ENCODE assay signal across 23 cellular contexts in genomic region chr3:40770046-40770445, GRCh38.
A peak's percentile ranks its signal among the peaks of the same experiment; 100 is the strongest.
DNase-seq lines count a peak whose midpoint lies in the region; ATAC-seq and TF ChIP-seq lines count a peak whose summit lies in the region.
"Had no signal": no experiment of that assay in that cellular context is flagged by ENCODE, and none has a peak within 500 bp of the region (broad histone marks: within the 10 kb centered on the region; RNA-seq: fewer than 3 reads in every experiment).

No MANE protein-coding gene starts in this region.

- peaks cover 3% of the 10 kb centered on the region for H3K27me3 Mint-ChIP-seq in activated naive CD4-positive, alpha-beta T cell treated with anti-CD3 and anti-CD28 coated beads for 36 hours (ENCODE audit: low read depth)
- H3K27me3 Mint-ChIP-seq in activated T-helper 17 cell treated with anti-CD3 and anti-CD28 coated beads, Interleukin-2, amount 50 U/mL, for 72 hours, result peaks cover 8% of the 10 kb centered on the region

- TF ChIP-seq CTCF in testis (IDR thresholded peaks at IDR 0.05), result no peak

- no peak overlapping the region for H3K4me3 Mint-ChIP-seq in activated naive CD4-positive, alpha-beta T cell treated with anti-CD3 and anti-CD28 coated beads for 36 hours
- no peak overlapping the region for H3K4me3 Mint-ChIP-seq in activated T-helper 17 cell treated with anti-CD3 and anti-CD28 coated beads, Interleukin-2, amount 50 U/mL, for 72 hours
- H3K4me3 Mint-ChIP-seq: effector memory CD8-positive, alpha-beta T cell; nephron progenitor cell had no signal

- no peak overlapping the region for H3K27ac Mint-ChIP-seq in activated naive CD4-positive, alpha-beta T cell treated with anti-CD3 and anti-CD28 coated beads for 36 hours
- H3K27ac Mint-ChIP-seq in activated T-helper 17 cell treated with anti-CD3 and anti-CD28 coated beads, Interleukin-2, amount 50 U/mL, for 72 hours, result no peak overlapping the region
- H3K27ac Mint-ChIP-seq: effector memory CD8-positive, alpha-beta T cell; nephron progenitor cell had no signal

- H3K9me3 ChIP-seq in testis, result no peaks in the 10 kb centered on the region
- H3K9me3 ChIP-seq in effector memory CD4-positive, alpha-beta T cell (ENCODE audit: control insufficient read depth, low read length), result no peaks in the 10 kb centered on the region
- H3K9me3 ChIP-seq: A549 had no signal

- WGBS in testis, 2 donors, result 85 to 86% methylated on average over 4 of the region's 4 CpGs

- H3K27ac ChIP-seq in testis, result no peak overlapping the region
- H3K27ac ChIP-seq in effector memory CD4-positive, alpha-beta T cell (ENCODE audit: insufficient read depth, low read length, poor library complexity, severe bottlenecking), result no peak overlapping the region
- H3K27ac ChIP-seq: A549 had no signal

- no peaks in the 10 kb centered on the region for H3K4me1 Mint-ChIP-seq in activated naive CD4-positive, alpha-beta T cell treated with anti-CD3 and anti-CD28 coated beads for 36 hours (ENCODE audit: low read depth)
- no peaks in the 10 kb centered on the region for H3K4me1 Mint-ChIP-seq in activated T-helper 17 cell treated with anti-CD3 and anti-CD28 coated beads, Interleukin-2, amount 50 U/mL, for 72 hours
- H3K4me1 Mint-ChIP-seq: nephron progenitor cell had no signal

- no peaks in the 10 kb centered on the region for H3K27me3 ChIP-seq in testis
- no peaks in the 10 kb centered on the region for H3K27me3 ChIP-seq in effector memory CD4-positive, alpha-beta T cell (replicated peaks; ENCODE audit: control insufficient read depth, insufficient read depth, low read length, poor library complexity, severe bottlenecking)

- peak; percentile 12 for DNase-seq in activated naive CD4-positive, alpha-beta T cell treated with anti-CD3 and anti-CD28 coated beads for 36 hours
- no peak for DNase-seq in activated naive CD4-positive, alpha-beta T cell treated with anti-CD3 and anti-CD28 coated beads, Interleukin-2, amount 50 U/mL, for 16 hours
- DNase-seq in left colon (peak; percentile 26 to 60), testis (peak; percentile 19), DMS153 treated with DMSO at 0.1 percent for 48 hours (lab: John Stamatoyannopoulos, UW; ENCODE audit: unreplicated experiment) (no peak)
- DNase-seq in effector memory CD4-positive, alpha-beta T cell, result no peak
- DNase-seq: activated CD4-positive, alpha-beta T cell treated with anti-CD3 and anti-CD28 coated beads, Interleukin-2, amount 50 U/mL, for 1 hour; activated CD8-positive, alpha-beta memory T cell treated with anti-CD3 and anti-CD28 coated beads, Interleukin-2, amount 50 U/mL, for 48 hours; activated effector memory CD4-positive, alpha-beta T cell treated with anti-CD3 and anti-CD28 coated beads, Interleukin-2, amount 50 U/mL, for 16 hours; amniotic stem cell; caudate nucleus; DMS53; effector memory CD8-positive, alpha-beta T cell; hippocampal formation; IMR-90; islet precursor cell; NCI-H2227 treated with DMSO at 0.1 percent for 48 hours; nephron progenitor cell; stimulated activated CD4-positive, alpha-beta T cell treated with anti-CD3 and anti-CD28 coated beads, Interleukin-4, amount 100 ng/mL, for 4 hours had no signal

- CTCF ChIA-PET in activated naive CD4-positive, alpha-beta T cell treated with anti-CD3 and anti-CD28 coated beads for 36 hours (lab: Charles Lee), result no interaction called here

- H3K4me1 ChIP-seq in testis, result no peaks in the 10 kb centered on the region
- H3K4me1 ChIP-seq in effector memory CD4-positive, alpha-beta T cell (ENCODE audit: control insufficient read depth, insufficient read depth, low read length, poor library complexity, severe bottlenecking), result no peaks in the 10 kb centered on the region
- H3K4me1 ChIP-seq: A549 had no signal

- no peaks in the 10 kb centered on the region for H3K36me3 ChIP-seq in testis (ENCODE audit: low read depth, missing control alignments)
- no peaks in the 10 kb centered on the region for H3K36me3 ChIP-seq in effector memory CD4-positive, alpha-beta T cell (ENCODE audit: control insufficient read depth, insufficient read depth, low read length)

- H3K36me3 Mint-ChIP-seq in activated naive CD4-positive, alpha-beta T cell treated with anti-CD3 and anti-CD28 coated beads for 36 hours (ENCODE audit: low read depth), result no peaks in the 10 kb centered on the region
- H3K36me3 Mint-ChIP-seq in activated T-helper 17 cell treated with anti-CD3 and anti-CD28 coated beads, Interleukin-2, amount 50 U/mL, for 72 hours (ENCODE audit: low read depth), result no peaks in the 10 kb centered on the region

- no peak overlapping the region for H3K4me3 ChIP-seq in testis
- no peak overlapping the region for H3K4me3 ChIP-seq in effector memory CD4-positive, alpha-beta T cell (ENCODE audit: insufficient read depth, low read depth, low read length, poor library complexity, severe bottlenecking)
- H3K4me3 ChIP-seq: A549 had no signal

- no peak for TF ChIP-seq POLR2A in testis (IDR thresholded peaks at IDR 0.05)

- no peaks in the 10 kb centered on the region for H3K9me3 Mint-ChIP-seq in activated naive CD4-positive, alpha-beta T cell treated with anti-CD3 and anti-CD28 coated beads for 36 hours
- H3K9me3 Mint-ChIP-seq in activated T-helper 17 cell treated with anti-CD3 and anti-CD28 coated beads, Interleukin-2, amount 50 U/mL, for 72 hours, result no peaks in the 10 kb centered on the region
- H3K9me3 Mint-ChIP-seq: effector memory CD8-positive, alpha-beta T cell; nephron progenitor cell had no signal

- intact Hi-C loops in activated naive CD4-positive, alpha-beta T cell treated with anti-CD3 and anti-CD28 coated beads for 36 hours (cut with micrococcal nuclease), result no loop called here
- intact Hi-C loops in left colon (cut with DNase I, micrococcal nuclease) (no loop called here), testis (cut with DNase I; ENCODE audit: low total_unique reads) (no loop called here)

- peak; percentile 23 for ATAC-seq in activated T-helper 17 cell treated with anti-CD3 and anti-CD28 coated beads, Interleukin-2, amount 50 U/mL, for 72 hours (replicated peaks)
- ATAC-seq in left colon (peak; percentile 92), GM18520 (IDR thresholded peaks at IDR 0.05; ENCODE audit: unreplicated experiment) (no peak)
- ATAC-seq: A549; effector memory CD8-positive, alpha-beta T cell; HCT116 had no signal

Comparison
In these comparisons a context has a peak if more than half of its experiments do, and no peak if none do; other contexts are left out.
1. DNase-seq: peak in activated naive CD4-positive, alpha-beta T cell treated with anti-CD3 and anti-CD28 coated beads for 36 hours (single experiment), left colon (2 of 2) and testis (single experiment); none in activated naive CD4-positive, alpha-beta T cell treated with anti-CD3 and anti-CD28 coated beads, Interleukin-2, amount 50 U/mL, for 16 hours (single experiment), effector memory CD4-positive, alpha-beta T cell (0 of 3) and DMS153 treated with DMSO at 0.1 percent for 48 hours (single experiment).